ENCODE assay signal across 8 cellular contexts in genomic region chr1:16613185-16614147, GRCh38. TPM values are rescaled to one million over a fixed set of nuclear protein-coding genes. Genes with fewer than 3 reads are reported as not detected.
DNase-seq lines count a peak whose midpoint lies in the region; ATAC-seq and TF ChIP-seq lines count a peak whose summit lies in the region.

NBPF1 (minus strand) TSS chr1:16613564.

- H3K79me2 ChIP-seq in DOHH2 (ENCODE audit: control insufficient read depth, low read length): peaks cover 6% of the 10 kb centered on the region

- no peaks in the 10 kb centered on the region for H3K36me3 ChIP-seq in DOHH2 (ENCODE audit: control insufficient read depth, low read length)
- H3K36me3 ChIP-seq in naive thymus-derived CD4-positive, alpha-beta T cell (ENCODE audit: control insufficient read depth in 2 of 3, insufficient read depth in 3 of 3, low read length in 3 of 3): peaks cover 0 to 13% (median 0%) of the 10 kb centered on the region in 3 experiments

- H3K27me3 ChIP-seq in DOHH2 (ENCODE audit: control insufficient read depth, low read length): peaks cover 23% of the 10 kb centered on the region
- no peaks in the 10 kb centered on the region for H3K27me3 ChIP-seq in naive thymus-derived CD4-positive, alpha-beta T cell (ENCODE audit: control insufficient read depth in 2 of 2, insufficient read depth in 2 of 2, low read length in 2 of 2)

- no peaks in the 10 kb centered on the region for H4K20me1 ChIP-seq in DOHH2 (ENCODE audit: control insufficient read depth, insufficient read depth, low read depth, low read length)

- intact Hi-C loops in naive thymus-derived CD4-positive, alpha-beta T cell (cut with micrococcal nuclease): loop anchor here (5.0 to 10.0 kb wide), 3 partner anchors 171 to 409 kb away; partner anchors contain the start of gene NECAP2 (in 2 of the 2)

- H3K4me1 Mint-ChIP-seq in activated T-helper 17 cell treated with anti-CD3 and anti-CD28 coated beads, Interleukin-2, amount 50 U/mL, for 72 hours: no peaks in the 10 kb centered on the region
- H3K4me1 Mint-ChIP-seq in naive thymus-derived CD4-positive, alpha-beta T cell: no peaks in the 10 kb centered on the region
- no peaks in the 10 kb centered on the region for H3K4me1 Mint-ChIP-seq in stimulated activated effector memory CD8-positive, alpha-beta T cell treated with anti-CD3 and anti-CD28 coated beads, Interleukin-12 subunit alpha, Interleukin-12 subunit beta, amount 100 ng/mL, for 72 hours

- no peaks in the 10 kb centered on the region for H3K27me3 Mint-ChIP-seq in activated T-helper 17 cell treated with anti-CD3 and anti-CD28 coated beads, Interleukin-2, amount 50 U/mL, for 72 hours
- H3K27me3 Mint-ChIP-seq in naive thymus-derived CD4-positive, alpha-beta T cell: no peaks in the 10 kb centered on the region

- CTCF ChIA-PET in naive thymus-derived CD4-positive, alpha-beta T cell (lab: Charles Lee): no interaction called here

- H3K9me2 ChIP-seq in DOHH2 (replicated peaks; ENCODE audit: control insufficient read depth, low read length): no peaks in the 10 kb centered on the region

- H3K4me3 Mint-ChIP-seq in activated T-helper 17 cell treated with anti-CD3 and anti-CD28 coated beads, Interleukin-2, amount 50 U/mL, for 72 hours: no peak within 1 kb of the TSS
- no peak within 1 kb of the TSS for H3K4me3 Mint-ChIP-seq in naive thymus-derived CD4-positive, alpha-beta T cell
- no peak within 1 kb of the TSS for H3K4me3 Mint-ChIP-seq in stimulated activated effector memory CD8-positive, alpha-beta T cell treated with anti-CD3 and anti-CD28 coated beads, Interleukin-12 subunit alpha, Interleukin-12 subunit beta, amount 100 ng/mL, for 72 hours

- peaks cover 16% of the 10 kb centered on the region for H3F3A ChIP-seq in DOHH2 (ENCODE audit: control insufficient read depth, insufficient read depth)

- POLR2A ChIA-PET in naive thymus-derived CD4-positive, alpha-beta T cell (lab: Charles Lee): interaction anchor here (0.7 to 2.7 kb wide), 4 partner anchors 31 to 316 kb away, joined by 3 to 13 read pairs (median 4); no protein-coding TSS in a partner anchor

- H3K27ac ChIP-seq in DOHH2 (ENCODE audit: low read depth, low read length): no peak within 1 kb of the TSS
- peak within 1 kb of the TSS; percentile 70 for H3K27ac ChIP-seq in naive thymus-derived CD4-positive, alpha-beta T cell (ENCODE audit: low read depth, low read length)

- peak within 1 kb of the TSS; percentile 79 for H3K4me3 ChIP-seq in DOHH2 (ENCODE audit: low read length)
- peak within 1 kb of the TSS; percentile 72 for H3K4me3 ChIP-seq in naive thymus-derived CD4-positive, alpha-beta T cell (ENCODE audit: low read length)

- DNase-seq in GOT3 (lab: John Stamatoyannopoulos, UW) (peak; percentile 94), Kasumi-1 (lab: John Stamatoyannopoulos, UW) (peak; percentile 100), RKO (ENCODE audit: low spot score) (peak; percentile 99), fibroblast of peridontal ligament (ENCODE audit: extremely low read depth) (peak; percentile 88)
- DNase-seq in naive thymus-derived CD4-positive, alpha-beta T cell: peak; percentile 79 to 97 (median 87)
- DNase-seq in stimulated activated effector memory CD8-positive, alpha-beta T cell treated with anti-CD3 and anti-CD28 coated beads, Interleukin-12 subunit alpha, Interleukin-12 subunit beta, amount 100 ng/mL, for 72 hours (ENCODE audit: low spot score in 2 of 2): peak; percentile 95 to 98

- H3K4me1 ChIP-seq in DOHH2 (ENCODE audit: control insufficient read depth, low read length): peaks cover 20% of the 10 kb centered on the region
- peaks cover 15 to 16% of the 10 kb centered on the region in 2 donors for H3K4me1 ChIP-seq in naive thymus-derived CD4-positive, alpha-beta T cell (ENCODE audit: control insufficient read depth in 2 of 2, insufficient read depth in 2 of 2, low read length in 2 of 2)

- H3K9me3 Mint-ChIP-seq in activated T-helper 17 cell treated with anti-CD3 and anti-CD28 coated beads, Interleukin-2, amount 50 U/mL, for 72 hours: no peaks in the 10 kb centered on the region
- H3K9me3 Mint-ChIP-seq in naive thymus-derived CD4-positive, alpha-beta T cell: no peaks in the 10 kb centered on the region
- H3K9me3 Mint-ChIP-seq in stimulated activated effector memory CD8-positive, alpha-beta T cell treated with anti-CD3 and anti-CD28 coated beads, Interleukin-12 subunit alpha, Interleukin-12 subunit beta, amount 100 ng/mL, for 72 hours: no peaks in the 10 kb centered on the region

- no peaks in the 10 kb centered on the region for H3K36me3 Mint-ChIP-seq in activated T-helper 17 cell treated with anti-CD3 and anti-CD28 coated beads, Interleukin-2, amount 50 U/mL, for 72 hours (ENCODE audit: low read depth)
- H3K36me3 Mint-ChIP-seq in naive thymus-derived CD4-positive, alpha-beta T cell: no peaks in the 10 kb centered on the region
- H3K36me3 Mint-ChIP-seq in stimulated activated effector memory CD8-positive, alpha-beta T cell treated with anti-CD3 and anti-CD28 coated beads, Interleukin-12 subunit alpha, Interleukin-12 subunit beta, amount 100 ng/mL, for 72 hours: no peaks in the 10 kb centered on the region

- H3K4me2 ChIP-seq in DOHH2 (ENCODE audit: low read length): peak within 1 kb of the TSS; percentile 94

- peak; percentile 98 for ATAC-seq in activated T-helper 17 cell treated with anti-CD3 and anti-CD28 coated beads, Interleukin-2, amount 50 U/mL, for 72 hours (replicated peaks)
- ATAC-seq in naive thymus-derived CD4-positive, alpha-beta T cell: peak; percentile 93
- ATAC-seq in stimulated activated effector memory CD8-positive, alpha-beta T cell treated with anti-CD3 and anti-CD28 coated beads, Interleukin-12 subunit alpha, Interleukin-12 subunit beta, amount 100 ng/mL, for 72 hours: peak; percentile 95

- no peak within 1 kb of the TSS for H3K27ac Mint-ChIP-seq in activated T-helper 17 cell treated with anti-CD3 and anti-CD28 coated beads, Interleukin-2, amount 50 U/mL, for 72 hours
- no peak within 1 kb of the TSS for H3K27ac Mint-ChIP-seq in naive thymus-derived CD4-positive, alpha-beta T cell
- H3K27ac Mint-ChIP-seq in stimulated activated effector memory CD8-positive, alpha-beta T cell treated with anti-CD3 and anti-CD28 coated beads, Interleukin-12 subunit alpha, Interleukin-12 subunit beta, amount 100 ng/mL, for 72 hours: no peak within 1 kb of the TSS

- H3K9me3 ChIP-seq in DOHH2 (ENCODE audit: control insufficient read depth, insufficient read depth, low read length): no peaks in the 10 kb centered on the region
- H3K9me3 ChIP-seq in naive thymus-derived CD4-positive, alpha-beta T cell (ENCODE audit: control insufficient read depth in 2 of 3, low read length in 3 of 3): no peaks in the 10 kb centered on the region

- no peak for TF ChIP-seq CTCF in DOHH2 (IDR thresholded peaks at IDR 0.05; ENCODE audit: low read depth, low read length, poor library complexity, severe bottlenecking)

RNA-seq across cellular contexts. Expression of gene NBPF1, which starts in this region (rescaled TPM):
- 1 to 10 TPM; 6.1 to 6.8 TPM for total RNA-seq in activated T-helper 17 cell treated with anti-CD3 and anti-CD28 coated beads, Interleukin-2, amount 50 U/mL, for 72 hours
- 10 to 100 TPM in 4 of 5 experiments, 1 to 10 TPM in 1; 7.0 to 25.7 (median 20.7) TPM for total RNA-seq in naive thymus-derived CD4-positive, alpha-beta T cell
- polyA plus RNA-seq in naive thymus-derived CD4-positive, alpha-beta T cell: 10 to 100 TPM; 10.3 to 12.3 TPM
